In genomic region chr6:13711726-13712484, GRCh38 we compare ENCODE assay signal across 8 cellular contexts. TPM values are rescaled to one million over a fixed set of nuclear protein-coding genes. Genes with fewer than 3 reads are reported as not detected.
DNase-seq lines count a peak whose midpoint lies in the region; ATAC-seq and TF ChIP-seq lines count a peak whose summit lies in the region.

Gene RANBP9 (minus strand): TSS chr6:13711835. CDS start chr6:13711505, 330 bp downstream.

- intact Hi-C loops in T-helper 2 cell treated with Interferon-gamma antibody and Interleukin-4, amounts not matched to agents 100 ng/mL and 5 ng/mL, for 36 hours (cut with micrococcal nuclease) = loop anchor here (1.0 to 10.0 kb wide), 9 partner anchors 15 to 1535 kb away; partner anchors contain the start of genes CD83, JARID2, MCUR1 and NOL7
- intact Hi-C loops in right cardiac atrium (cut with DNase I) (loop anchor here in 3 of 4 donors (2.0 to 5.0 kb wide), 3 partner anchors 55 to 95 kb away; partner anchors contain the start of gene NOL7 (in 1 of the 3)), vagina (cut with DNase I) (loop anchor here (5.0 kb wide), 1 partner anchor 95 kb away; the partner anchor contains the start of gene NOL7)

- TF ChIP-seq CTCF in vagina (IDR thresholded peaks at IDR 0.05) = no peak

- H3K4me1 ChIP-seq in right cardiac atrium (ENCODE audit: control insufficient read depth, insufficient read depth, low read length) (peaks cover 5% of the 10 kb centered on the region), rectal smooth muscle tissue (ENCODE audit: control insufficient read depth, insufficient read depth, low read length) (peaks cover 8% of the 10 kb centered on the region), vagina (peaks cover 40% of the 10 kb centered on the region)

- WGBS in right cardiac atrium = under 1% methylated on average over 100 of the region's 102 CpGs

- H3K4me3 ChIP-seq in right cardiac atrium (ENCODE audit: low read length) (peak within 1 kb of the TSS; percentile 99), rectal smooth muscle tissue (ENCODE audit: low read length) (peak within 1 kb of the TSS; percentile 77), vagina (peak within 1 kb of the TSS; percentile 81 to 83)

- H3K36me3 ChIP-seq in rectal smooth muscle tissue (ENCODE audit: control insufficient read depth, insufficient read depth, low read length) (no peaks in the 10 kb centered on the region), vagina (no peaks in the 10 kb centered on the region)

- peak in 1 of 2 donors; percentile 37 for TF ChIP-seq POLR2A in vagina (IDR thresholded peaks at IDR 0.05)

- H3K9me3 ChIP-seq in right cardiac atrium (ENCODE audit: control insufficient read depth, low read length) (no peaks in the 10 kb centered on the region), vagina (no peaks in the 10 kb centered on the region)

- DNase-seq in NCI-H1694 (lab: John Stamatoyannopoulos, UW) = peak; percentile 69
- DNase-seq in anterior cingulate cortex (lab: John Stamatoyannopoulos, UW) = peak; percentile 31 to 91 (median 81)
- DNase-seq in right cardiac atrium = peak; percentile 89 to 96 (median 95)
- peak in 1 of 2 donors; percentile 94 for DNase-seq in vagina (ENCODE audit: extremely low spot score in 2 of 2)

- H3K27me3 ChIP-seq in right cardiac atrium (ENCODE audit: control insufficient read depth, insufficient read depth) (no peaks in the 10 kb centered on the region), rectal smooth muscle tissue (ENCODE audit: control insufficient read depth, insufficient read depth, low read length) (no peaks in the 10 kb centered on the region), vagina (no peaks in the 10 kb centered on the region)

- H3K9ac ChIP-seq in rectal smooth muscle tissue (ENCODE audit: low read length) = peak within 1 kb of the TSS; percentile 54

- H3K27ac ChIP-seq in right cardiac atrium (ENCODE audit: low read length) (peak within 1 kb of the TSS; percentile 95), rectal smooth muscle tissue (ENCODE audit: low read depth, low read length) (peak within 1 kb of the TSS; percentile 94), vagina (peak within 1 kb of the TSS; percentile 84)

- peak; percentile 56 for ATAC-seq in GM18499 (IDR thresholded peaks at IDR 0.05; ENCODE audit: insufficient read depth, unreplicated experiment)
- peak; percentile 65 for ATAC-seq in HG02884 (IDR thresholded peaks at IDR 0.05; ENCODE audit: unreplicated experiment)
- ATAC-seq in right cardiac atrium = peak; percentile 95 to 96

RNA-seq across cellular contexts. Expression of gene RANBP9, which starts in this region (rescaled TPM):
- 50.7 and 52.4 TPM in 2 replicates for total RNA-seq in T-helper 2 cell treated with Interferon-gamma antibody and Interleukin-4, amounts not matched to agents 100 ng/mL and 5 ng/mL, for 36 hours
- 10 to 100 TPM; 31.1 to 35.4 (median 33.0) TPM for total RNA-seq in right cardiac atrium
- 19.0 TPM for polyA plus RNA-seq in right cardiac atrium
- 50.6 TPM for total RNA-seq in vagina
